ENCODE assay signal across 1 cellular context in the genomic region with DNA sequence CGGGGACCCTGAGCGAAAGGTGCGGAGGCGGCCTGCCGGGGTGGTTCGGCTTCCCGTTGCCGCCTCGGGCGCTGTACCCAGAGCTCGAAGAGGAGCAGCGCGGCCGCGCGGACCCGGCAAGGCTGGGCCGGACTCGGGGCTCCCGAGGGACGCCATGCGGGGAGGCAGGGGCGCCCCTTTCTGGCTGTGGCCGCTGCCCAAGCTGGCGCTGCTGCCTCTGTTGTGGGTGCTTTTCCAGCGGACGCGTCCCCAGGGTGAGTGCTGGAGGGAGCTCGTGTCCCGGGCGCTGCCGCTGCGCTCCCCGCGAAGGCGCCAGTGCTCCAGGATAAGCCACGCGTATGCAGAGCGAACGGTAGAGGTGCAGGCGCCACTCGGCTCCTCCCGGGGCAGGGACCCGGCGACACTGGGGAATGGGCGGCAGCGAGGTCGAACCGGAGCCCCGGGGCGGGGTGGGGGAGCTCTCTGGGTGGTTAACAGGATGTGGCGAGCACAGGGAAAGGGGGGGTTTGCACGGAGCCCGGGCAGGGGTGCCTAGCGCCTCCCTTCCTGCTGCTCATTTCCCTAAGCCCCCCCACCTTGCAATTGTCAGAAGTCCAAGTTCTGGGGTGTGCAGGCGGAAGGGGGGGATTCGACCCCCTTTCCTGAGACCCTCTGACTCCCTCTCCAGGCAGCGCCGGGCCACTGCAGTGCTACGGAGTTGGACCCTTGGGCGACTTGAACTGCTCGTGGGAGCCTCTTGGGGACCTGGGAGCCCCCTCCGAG.
TF ChIP-seq lines count a peak whose summit lies in the region.

Gene IL27RA (plus strand): TSS at position 44 of the 762 bp plus-strand sequence. CDS start 111 bp downstream, at position 155.

TF ChIP-seq in K562, 482 proteins besides CTCF, POLR2A, EP300 and RAD21 (continued from another document):
- TF ChIP-seq NR3C1 (CRISPR knock-in tag; IDR thresholded peaks at IDR 0.05) (no peak), CBX1 (IDR thresholded peaks at IDR 0.05; ENCODE audit: low read depth) (peak; percentile 16; the same call in 1 of the 2 replicates), CEBPZ (IDR thresholded peaks at IDR 0.05; ENCODE audit: borderline replicate concordance, low read depth, low read length) (no peak), PYGO2 (tag; IDR thresholded peaks at IDR 0.05) (no peak), MCM3 (IDR thresholded peaks at IDR 0.05) (no peak), ZNF780A (CRISPR knock-in tag; IDR thresholded peaks at IDR 0.05) (no peak), SIX5 (IDR thresholded peaks at IDR 0.05; ENCODE audit: borderline replicate concordance in 1 of 2, insufficient read depth in 1 of 2, low read depth in 1 of 2, low read length in 2 of 2) (no peak), ZNF584 (CRISPR knock-in tag; IDR thresholded peaks at IDR 0.05; ENCODE audit: low read depth) (no peak), TFAP4 (CRISPR knock-in tag; IDR thresholded peaks at IDR 0.05; ENCODE audit: borderline replicate concordance) (peak; percentile 58; the same call in 1 of the 2 replicates), ZNF507 (tag; conservative IDR thresholded peaks at IDR 0.05) (no peak), RBM17 (IDR thresholded peaks at IDR 0.05; ENCODE audit: borderline replicate concordance, low read depth, low read length) (no peak), KDM5B (IDR thresholded peaks at IDR 0.05; ENCODE audit: insufficient replicate concordance, low read depth, low read length) (peak; percentile 64), POU5F1 (IDR thresholded peaks at IDR 0.05; ENCODE audit: borderline replicate concordance, low read depth, low read length, partially characterized antibody) (no peak), ZNF140 (CRISPR knock-in tag; IDR thresholded peaks at IDR 0.05) (no peak), PPARD (CRISPR knock-in tag; IDR thresholded peaks at IDR 0.05) (no peak), ZNF586 (CRISPR knock-in tag; conservative IDR thresholded peaks at IDR 0.05) (no peak), NR1H2 (CRISPR knock-in tag; IDR thresholded peaks at IDR 0.05) (peak; percentile 58; the same call in 1 of the 2 replicates), ZKSCAN8 (CRISPR knock-in tag; IDR thresholded peaks at IDR 0.05) (no peak), ZNF445 (CRISPR knock-in tag; IDR thresholded peaks at IDR 0.05; ENCODE audit: low read depth) (no peak), NONO (IDR thresholded peaks at IDR 0.05; ENCODE audit: low read depth in 2 of 2, low read length in 1 of 2) (peak in 1 of 2 experiments; percentile 47; a peak in 1 of 4 replicates), ZNF311 (CRISPR knock-in tag; IDR thresholded peaks at IDR 0.05) (no peak), CBX5 (IDR thresholded peaks at IDR 0.05; ENCODE audit: borderline replicate concordance, low read depth) (no peak), HEY1 (CRISPR knock-in tag; IDR thresholded peaks at IDR 0.05; ENCODE audit: borderline replicate concordance) (no peak), SP1 (CRISPR knock-in tag; IDR thresholded peaks at IDR 0.05) (no peak), RCOR1 (IDR thresholded peaks at IDR 0.05; ENCODE audit: borderline replicate concordance in 1 of 2, low read depth in 2 of 2, low read length in 2 of 2) (peak in 1 of 2 experiments; percentile 35; a peak in 1 of 4 replicates), SMC3 (conservative IDR thresholded peaks at IDR 0.05; ENCODE audit: insufficient read depth, low read depth, low read length) (peak; percentile 43; the same call in 1 of the 2 replicates), ZNF174 (CRISPR knock-in tag; IDR thresholded peaks at IDR 0.05) (no peak), ILK (tag; IDR thresholded peaks at IDR 0.05; ENCODE audit: borderline replicate concordance, low read depth) (no peak), SETDB1 (IDR thresholded peaks at IDR 0.05; ENCODE audit: low read length) (no peak), ZNF57 (CRISPR knock-in tag; IDR thresholded peaks at IDR 0.05) (no peak)
- TF ChIP-seq, protein P1, sequence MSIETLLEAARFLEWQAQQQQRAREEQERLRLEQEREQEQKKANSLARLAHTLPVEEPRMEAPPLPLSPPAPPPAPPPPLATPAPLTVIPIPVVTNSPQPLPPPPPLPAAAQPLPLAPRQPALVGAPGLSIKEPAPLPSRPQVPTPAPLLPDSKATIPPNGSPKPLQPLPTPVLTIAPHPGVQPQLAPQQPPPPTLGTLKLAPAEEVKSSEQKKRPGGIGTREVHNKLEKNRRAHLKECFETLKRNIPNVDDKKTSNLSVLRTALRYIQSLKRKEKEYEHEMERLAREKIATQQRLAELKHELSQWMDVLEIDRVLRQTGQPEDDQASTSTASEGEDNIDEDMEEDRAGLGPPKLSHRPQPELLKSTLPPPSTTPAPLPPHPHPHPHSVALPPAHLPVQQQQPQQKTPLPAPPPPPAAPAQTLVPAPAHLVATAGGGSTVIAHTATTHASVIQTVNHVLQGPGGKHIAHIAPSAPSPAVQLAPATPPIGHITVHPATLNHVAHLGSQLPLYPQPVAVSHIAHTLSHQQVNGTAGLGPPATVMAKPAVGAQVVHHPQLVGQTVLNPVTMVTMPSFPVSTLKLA (conservative IDR thresholded peaks at IDR 0.05): peak in 1 of 2 experiments; percentile 57; a peak in 3 of 4 replicates
- TF ChIP-seq, protein P2, sequence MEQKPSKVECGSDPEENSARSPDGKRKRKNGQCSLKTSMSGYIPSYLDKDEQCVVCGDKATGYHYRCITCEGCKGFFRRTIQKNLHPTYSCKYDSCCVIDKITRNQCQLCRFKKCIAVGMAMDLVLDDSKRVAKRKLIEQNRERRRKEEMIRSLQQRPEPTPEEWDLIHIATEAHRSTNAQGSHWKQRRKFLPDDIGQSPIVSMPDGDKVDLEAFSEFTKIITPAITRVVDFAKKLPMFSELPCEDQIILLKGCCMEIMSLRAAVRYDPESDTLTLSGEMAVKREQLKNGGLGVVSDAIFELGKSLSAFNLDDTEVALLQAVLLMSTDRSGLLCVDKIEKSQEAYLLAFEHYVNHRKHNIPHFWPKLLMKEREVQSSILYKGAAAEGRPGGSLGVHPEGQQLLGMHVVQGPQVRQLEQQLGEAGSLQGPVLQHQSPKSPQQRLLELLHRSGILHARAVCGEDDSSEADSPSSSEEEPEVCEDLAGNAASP (IDR thresholded peaks at IDR 0.05): no peak
- TF ChIP-seq, protein P3, sequence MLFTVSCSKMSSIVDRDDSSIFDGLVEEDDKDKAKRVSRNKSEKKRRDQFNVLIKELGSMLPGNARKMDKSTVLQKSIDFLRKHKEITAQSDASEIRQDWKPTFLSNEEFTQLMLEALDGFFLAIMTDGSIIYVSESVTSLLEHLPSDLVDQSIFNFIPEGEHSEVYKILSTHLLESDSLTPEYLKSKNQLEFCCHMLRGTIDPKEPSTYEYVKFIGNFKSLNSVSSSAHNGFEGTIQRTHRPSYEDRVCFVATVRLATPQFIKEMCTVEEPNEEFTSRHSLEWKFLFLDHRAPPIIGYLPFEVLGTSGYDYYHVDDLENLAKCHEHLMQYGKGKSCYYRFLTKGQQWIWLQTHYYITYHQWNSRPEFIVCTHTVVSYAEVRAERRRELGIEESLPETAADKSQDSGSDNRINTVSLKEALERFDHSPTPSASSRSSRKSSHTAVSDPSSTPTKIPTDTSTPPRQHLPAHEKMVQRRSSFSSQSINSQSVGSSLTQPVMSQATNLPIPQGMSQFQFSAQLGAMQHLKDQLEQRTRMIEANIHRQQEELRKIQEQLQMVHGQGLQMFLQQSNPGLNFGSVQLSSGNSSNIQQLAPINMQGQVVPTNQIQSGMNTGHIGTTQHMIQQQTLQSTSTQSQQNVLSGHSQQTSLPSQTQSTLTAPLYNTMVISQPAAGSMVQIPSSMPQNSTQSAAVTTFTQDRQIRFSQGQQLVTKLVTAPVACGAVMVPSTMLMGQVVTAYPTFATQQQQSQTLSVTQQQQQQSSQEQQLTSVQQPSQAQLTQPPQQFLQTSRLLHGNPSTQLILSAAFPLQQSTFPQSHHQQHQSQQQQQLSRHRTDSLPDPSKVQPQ (CRISPR knock-in tag; IDR thresholded peaks at IDR 0.05; ENCODE audit: borderline replicate concordance): no peak
- TF ChIP-seq, protein P4, sequence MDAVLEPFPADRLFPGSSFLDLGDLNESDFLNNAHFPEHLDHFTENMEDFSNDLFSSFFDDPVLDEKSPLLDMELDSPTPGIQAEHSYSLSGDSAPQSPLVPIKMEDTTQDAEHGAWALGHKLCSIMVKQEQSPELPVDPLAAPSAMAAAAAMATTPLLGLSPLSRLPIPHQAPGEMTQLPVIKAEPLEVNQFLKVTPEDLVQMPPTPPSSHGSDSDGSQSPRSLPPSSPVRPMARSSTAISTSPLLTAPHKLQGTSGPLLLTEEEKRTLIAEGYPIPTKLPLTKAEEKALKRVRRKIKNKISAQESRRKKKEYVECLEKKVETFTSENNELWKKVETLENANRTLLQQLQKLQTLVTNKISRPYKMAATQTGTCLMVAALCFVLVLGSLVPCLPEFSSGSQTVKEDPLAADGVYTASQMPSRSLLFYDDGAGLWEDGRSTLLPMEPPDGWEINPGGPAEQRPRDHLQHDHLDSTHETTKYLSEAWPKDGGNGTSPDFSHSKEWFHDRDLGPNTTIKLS (IDR thresholded peaks at IDR 0.05; ENCODE audit: borderline replicate concordance, low read depth): 0 out of 2 replicates have a peak, but pooled peaks have one; percentile 47
